Comparison of ENCODE assay signal across 1 cellular context in genomic region chr1:168009322-168009721, GRCh38.
TF ChIP-seq lines count a peak whose summit lies in the region.

No MANE protein-coding gene starts in this region.

TF ChIP-seq in K562, 482 proteins besides CTCF, POLR2A, EP300 and RAD21 (continued from another document and continues in another):
- TF ChIP-seq TEAD2 (tag; IDR thresholded peaks at IDR 0.05) = no peak
- peak; percentile 24; the same call in 1 of the 2 replicates for TF ChIP-seq HBP1 (CRISPR knock-in tag; IDR thresholded peaks at IDR 0.05)
- no peak for TF ChIP-seq CEBPG (CRISPR knock-in tag; IDR thresholded peaks at IDR 0.05)
- no peak for TF ChIP-seq CEBPG (tag; conservative IDR thresholded peaks at IDR 0.05 in 1 of 2, IDR thresholded peaks at IDR 0.05 in 1 of 2)
- TF ChIP-seq ZNF3 (CRISPR knock-in tag; IDR thresholded peaks at IDR 0.05) = no peak
- no peak for TF ChIP-seq GTF2A2 (tag; IDR thresholded peaks at IDR 0.05)
- TF ChIP-seq HLTF (IDR thresholded peaks at IDR 0.05) = 0 out of 2 replicates have a peak, but pooled peaks have one; percentile 41
- no peak for TF ChIP-seq GATAD2A (IDR thresholded peaks at IDR 0.05)
- TF ChIP-seq ZNF143 (CRISPR knock-in tag; IDR thresholded peaks at IDR 0.05) = no peak
- no peak for TF ChIP-seq SRF (CRISPR knock-in tag; IDR thresholded peaks at IDR 0.05)
- TF ChIP-seq MTA1 (IDR thresholded peaks at IDR 0.05; ENCODE audit: borderline replicate concordance) = 0 out of 2 replicates have a peak, but pooled peaks have one; percentile 17
- no peak for TF ChIP-seq POLR2G (IDR thresholded peaks at IDR 0.05; ENCODE audit: low read depth, low read length)
- no peak for TF ChIP-seq HNRNPL (IDR thresholded peaks at IDR 0.05; ENCODE audit: low read depth, low read length)
- no peak for TF ChIP-seq ATF3 (IDR thresholded peaks at IDR 0.05)
- TF ChIP-seq ATF3 (CRISPR knock-in tag; conservative IDR thresholded peaks at IDR 0.05) = no peak
- no peak for TF ChIP-seq JUN (IDR thresholded peaks at IDR 0.05; ENCODE audit: borderline replicate concordance, low read depth, low read length)
- TF ChIP-seq JUN (CRISPR knock-in tag; IDR thresholded peaks at IDR 0.05; ENCODE audit: borderline replicate concordance) = no peak
- TF ChIP-seq PHB2 (IDR thresholded peaks at IDR 0.05; ENCODE audit: low read depth) = 0 out of 2 replicates have a peak, but pooled peaks have one; percentile 44
- no peak for TF ChIP-seq CBX3 (IDR thresholded peaks at IDR 0.05; ENCODE audit: borderline replicate concordance in 1 of 2, low read length in 2 of 2)
- TF ChIP-seq FOXK2 (conservative IDR thresholded peaks at IDR 0.05 in 1 of 2, IDR thresholded peaks at IDR 0.05 in 1 of 2; ENCODE audit: low read depth in 2 of 2) = no peak
- TF ChIP-seq RBM15 (IDR thresholded peaks at IDR 0.05; ENCODE audit: insufficient read depth, low read length) = no peak
- no peak for TF ChIP-seq ZEB2 (IDR thresholded peaks at IDR 0.05)
- TF ChIP-seq SNIP1 (IDR thresholded peaks at IDR 0.05; ENCODE audit: low read depth) = 0 out of 2 replicates have a peak, but pooled peaks have one; percentile 9
- no peak for TF ChIP-seq TAF7 (tag; IDR thresholded peaks at IDR 0.05)
- no peak for TF ChIP-seq ZNF318 (IDR thresholded peaks at IDR 0.05; ENCODE audit: borderline replicate concordance in 1 of 2, low read depth in 1 of 2)
- TF ChIP-seq GMEB1 (CRISPR knock-in tag; IDR thresholded peaks at IDR 0.05) = no peak
- no peak for TF ChIP-seq TCFL5 (CRISPR knock-in tag; conservative IDR thresholded peaks at IDR 0.05)
- 0 out of 4 replicates have a peak, but pooled peaks of 1 of the 2 experiments have one; percentile 24 for TF ChIP-seq BCLAF1 (IDR thresholded peaks at IDR 0.05; ENCODE audit: borderline replicate concordance in 1 of 2, control insufficient read depth in 1 of 2, low read depth in 2 of 2, low read length in 1 of 2)
- TF ChIP-seq ZNF512 (tag; IDR thresholded peaks at IDR 0.05) = peak; percentile 97
- TF ChIP-seq RAD51 (IDR thresholded peaks at IDR 0.05; ENCODE audit: borderline replicate concordance, low read depth) = no peak
- TF ChIP-seq ETV5 (CRISPR knock-in tag; IDR thresholded peaks at IDR 0.05; ENCODE audit: low read depth) = no peak
- TF ChIP-seq CHD1 (IDR thresholded peaks at IDR 0.05; ENCODE audit: low read length) = no peak
- TF ChIP-seq NFIC (IDR thresholded peaks at IDR 0.05) = no peak
- peak; percentile 77 for TF ChIP-seq ARHGAP35 (IDR thresholded peaks at IDR 0.05; ENCODE audit: partially characterized antibody)
- TF ChIP-seq ZNF174 (CRISPR knock-in tag; IDR thresholded peaks at IDR 0.05) = no peak
- TF ChIP-seq LARP7 (IDR thresholded peaks at IDR 0.05) = peak; percentile 76; the same call in 1 of the 2 replicates
- no peak for TF ChIP-seq ESRRA (IDR thresholded peaks at IDR 0.05; ENCODE audit: borderline replicate concordance, low read depth)
- TF ChIP-seq THRAP3 (IDR thresholded peaks at IDR 0.05; ENCODE audit: borderline replicate concordance) = peak; percentile 72; the same call in 1 of the 2 replicates
- TF ChIP-seq PRDM10 (IDR thresholded peaks at IDR 0.05; ENCODE audit: partially characterized antibody) = no peak
- TF ChIP-seq MAX (CRISPR knock-in tag; IDR thresholded peaks at IDR 0.05) = no peak
- TF ChIP-seq MED1 (CRISPR knock-in tag; IDR thresholded peaks at IDR 0.05; ENCODE audit: borderline replicate concordance) = no peak
